In genomic region chr6:106858653-106859092, GRCh38 we compare ENCODE assay signal across 15 cellular contexts.
DNase-seq lines count a peak whose midpoint lies in the region; ATAC-seq, FAIRE-seq and TF ChIP-seq lines count a peak whose summit lies in the region.
"Had no signal": no experiment of that assay in that cellular context is flagged by ENCODE, and none has a peak within 500 bp of the region (broad histone marks: within the 10 kb centered on the region; RNA-seq: fewer than 3 reads in every experiment).

No MANE protein-coding gene starts in this region.

- H3K4me1 ChIP-seq in Caco-2 (no peaks in the 10 kb centered on the region), mucosa of rectum (ENCODE audit: control insufficient read depth in 2 of 2, insufficient read depth in 2 of 2, low read length in 2 of 2) (peaks cover 0 to 18% of the 10 kb centered on the region in 2 donors)

- H3K36me3 ChIP-seq in Caco-2 (ENCODE audit: control insufficient read depth, insufficient read depth, low read length): no peaks in the 10 kb centered on the region
- no peaks in the 10 kb centered on the region for H3K36me3 ChIP-seq in MG63
- no peaks in the 10 kb centered on the region for H3K36me3 ChIP-seq in mucosa of rectum (ENCODE audit: control insufficient read depth in 2 of 2, insufficient read depth in 2 of 2, low read length in 2 of 2)

- intact Hi-C loops in Caco-2 (cut with micrococcal nuclease; ENCODE audit: unreplicated experiment): no loop called here
- intact Hi-C loops in activated T-helper 2 cell treated with anti-CD3 and anti-CD28 coated beads, Interferon-gamma antibody, Interleukin-2, Interleukin-4, amounts not matched to agents 10 μg/mL and 5 μg/mL and 100 μg/mL, durations not matched to agents 14 hours and 24 hours and 36 hours (cut with micrococcal nuclease): no loop called here

- H3K4me3 ChIP-seq in Caco-2 (ENCODE audit: low read depth, low read length): no peak overlapping the region
- no peak overlapping the region for H3K4me3 ChIP-seq in MG63
- H3K4me3 ChIP-seq in mucosa of rectum (ENCODE audit: low read length in 2 of 2): no peak overlapping the region

- DNase-seq in Caco-2 (no peak), MG63 (peak; percentile 92), NCI-H2196 (lab: John Stamatoyannopoulos, UW; ENCODE audit: unreplicated experiment) (no peak)
- DNase-seq in activated T-helper 2 cell treated with anti-CD3 and anti-CD28 coated beads, Interferon-gamma antibody, Interleukin-2, Interleukin-4, amounts not matched to agents 10 μg/mL and 5 μg/mL and 100 μg/mL, durations not matched to agents 14 hours and 24 hours and 36 hours (ENCODE audit: low spot score): no peak
- DNase-seq: CD8-positive, alpha-beta memory T cell; endodermal cell; left cardiac atrium; NCI-H1436; nucleus accumbens had no signal

- CTCF ChIA-PET in Caco-2 (lab: Charles Lee): no interaction called here

- no peaks in the 10 kb centered on the region for H3K27me3 Mint-ChIP-seq in Caco-2 (ENCODE audit: insufficient read depth, unreplicated experiment)
- H3K27me3 Mint-ChIP-seq in activated T-helper 2 cell treated with anti-CD3 and anti-CD28 coated beads, Interferon-gamma antibody, Interleukin-2, Interleukin-4, amounts not matched to agents 10 μg/mL and 5 μg/mL and 100 μg/mL, durations not matched to agents 14 hours and 24 hours and 36 hours (ENCODE audit: low read depth): peaks cover 3% of the 10 kb centered on the region

- H3K27ac Mint-ChIP-seq in Caco-2 (ENCODE audit: unreplicated experiment): peak overlapping the region; percentile 18
- H3K27ac Mint-ChIP-seq in activated T-helper 2 cell treated with anti-CD3 and anti-CD28 coated beads, Interferon-gamma antibody, Interleukin-2, Interleukin-4, amounts not matched to agents 10 μg/mL and 5 μg/mL and 100 μg/mL, durations not matched to agents 14 hours and 24 hours and 36 hours: no peak overlapping the region
- H3K27ac Mint-ChIP-seq: endodermal cell; T-helper 2 cell treated with Interferon-gamma antibody and Interleukin-4, amounts not matched to agents 5 μg/mL and 100 μg/mL, for 36 hours had no signal

- POLR2A ChIA-PET in Caco-2 (lab: Charles Lee): no interaction called here

- peaks cover 21% of the 10 kb centered on the region; the same call in 1 of the 2 replicates for H3K9me3 ChIP-seq in Caco-2
- 0 out of 2 replicates have a peak, but pooled peaks cover 2% of the 10 kb centered on the region for H3K9me3 ChIP-seq in MG63
- H3K9me3 ChIP-seq in mucosa of rectum (ENCODE audit: control insufficient read depth in 2 of 2, low read length in 2 of 2): no peaks in the 10 kb centered on the region

- H3K9ac ChIP-seq in mucosa of rectum (ENCODE audit: low read depth in 1 of 2, low read length in 2 of 2): no peak overlapping the region

- TF ChIP-seq CTCF in Caco-2 (IDR thresholded peaks at IDR 0.05; ENCODE audit: insufficient read depth in 1 of 2, low read depth in 1 of 2, low read length in 1 of 2, severe bottlenecking in 1 of 2, unreplicated experiment in 1 of 2): no peak

- no peaks in the 10 kb centered on the region for H3K27me3 ChIP-seq in Caco-2 (replicated peaks; ENCODE audit: control insufficient read depth, insufficient read depth, low read length)
- H3K27me3 ChIP-seq in MG63: no peaks in the 10 kb centered on the region
- no peaks in the 10 kb centered on the region for H3K27me3 ChIP-seq in mucosa of rectum (ENCODE audit: control insufficient read depth in 2 of 2, insufficient read depth in 2 of 2, low read length in 2 of 2)

- BruUV-seq in Caco-2 (replicated peaks; lab: Mats Ljungman, UMichigan): no TSS peak

- peak; percentile 100 for FAIRE-seq in endometrium (lab: Jason Lieb, UNC)
- FAIRE-seq: GM19239 had no signal

- peaks cover 18% of the 10 kb centered on the region for H3K9me3 Mint-ChIP-seq in Caco-2 (ENCODE audit: unreplicated experiment)
- peaks cover 13% of the 10 kb centered on the region for H3K9me3 Mint-ChIP-seq in activated T-helper 2 cell treated with anti-CD3 and anti-CD28 coated beads, Interferon-gamma antibody, Interleukin-2, Interleukin-4, amounts not matched to agents 10 μg/mL and 5 μg/mL and 100 μg/mL, durations not matched to agents 14 hours and 24 hours and 36 hours

- H3K4me3 Mint-ChIP-seq in Caco-2 (ENCODE audit: unreplicated experiment): no peak overlapping the region
- H3K4me3 Mint-ChIP-seq in activated T-helper 2 cell treated with anti-CD3 and anti-CD28 coated beads, Interferon-gamma antibody, Interleukin-2, Interleukin-4, amounts not matched to agents 10 μg/mL and 5 μg/mL and 100 μg/mL, durations not matched to agents 14 hours and 24 hours and 36 hours (ENCODE audit: low read depth): no peak overlapping the region
- H3K4me3 Mint-ChIP-seq: CD8-positive, alpha-beta memory T cell; endodermal cell; T-helper 2 cell treated with Interferon-gamma antibody and Interleukin-4, amounts not matched to agents 5 μg/mL and 100 μg/mL, for 36 hours had no signal

- H3K4me1 Mint-ChIP-seq in Caco-2 (ENCODE audit: low read depth, unreplicated experiment): no peaks in the 10 kb centered on the region
- no peaks in the 10 kb centered on the region for H3K4me1 Mint-ChIP-seq in activated T-helper 2 cell treated with anti-CD3 and anti-CD28 coated beads, Interferon-gamma antibody, Interleukin-2, Interleukin-4, amounts not matched to agents 10 μg/mL and 5 μg/mL and 100 μg/mL, durations not matched to agents 14 hours and 24 hours and 36 hours (ENCODE audit: low read depth)
- H3K4me1 Mint-ChIP-seq: CD8-positive, alpha-beta memory T cell; endodermal cell had no signal

- peak overlapping the region; percentile 73 to 79 for H3K27ac ChIP-seq in mucosa of rectum (ENCODE audit: low read depth in 2 of 2, low read length in 2 of 2)

- ATAC-seq in HG02840 (IDR thresholded peaks at IDR 0.05; ENCODE audit: low FRiP score, unreplicated experiment) (no peak), GM18868 (IDR thresholded peaks at IDR 0.05; ENCODE audit: unreplicated experiment) (no peak)

- H3K36me3 Mint-ChIP-seq in Caco-2 (ENCODE audit: insufficient read depth, unreplicated experiment): no peaks in the 10 kb centered on the region
- no peaks in the 10 kb centered on the region for H3K36me3 Mint-ChIP-seq in activated T-helper 2 cell treated with anti-CD3 and anti-CD28 coated beads, Interferon-gamma antibody, Interleukin-2, Interleukin-4, amounts not matched to agents 10 μg/mL and 5 μg/mL and 100 μg/mL, durations not matched to agents 14 hours and 24 hours and 36 hours (ENCODE audit: low read depth)
